Comparison of ENCODE assay signal across 8 cellular contexts in the genomic region with DNA sequence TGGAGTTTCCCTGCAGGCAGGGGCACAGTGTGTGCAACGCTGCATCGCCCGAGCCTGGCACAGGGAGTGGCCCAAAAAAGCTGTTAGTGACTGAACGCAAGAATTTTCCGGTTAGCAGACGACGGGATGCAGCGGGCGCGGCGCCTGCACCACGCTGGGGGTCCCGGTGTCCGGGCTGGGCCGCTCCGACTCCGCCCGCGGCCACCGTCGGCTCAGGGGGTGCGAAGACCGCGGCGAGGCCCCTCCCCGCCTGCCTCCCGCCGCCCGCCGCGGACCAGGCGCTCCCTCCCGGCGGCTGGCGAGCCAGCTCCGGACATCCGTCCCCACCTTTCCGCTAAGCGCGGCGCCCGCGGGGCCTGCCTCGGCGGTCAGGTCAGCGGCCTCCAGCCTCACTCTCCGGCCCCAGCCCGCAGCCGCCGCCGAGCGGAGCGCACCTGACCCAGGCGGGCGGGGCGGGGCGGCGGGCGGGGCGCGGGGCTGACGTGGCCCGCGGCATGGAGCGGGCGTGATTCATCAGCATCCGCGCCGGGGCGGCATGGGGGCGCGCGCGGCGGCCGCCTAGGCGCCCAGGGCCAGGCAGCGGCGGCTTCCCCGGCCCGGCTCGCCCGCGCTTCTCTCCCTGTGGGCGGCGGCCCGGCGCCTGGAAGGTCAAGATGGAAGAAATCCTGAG. TPM values are rescaled to one million over a fixed set of nuclear protein-coding genes. Genes with fewer than 3 reads are reported as not detected.
A peak's percentile ranks its signal among the peaks of the same experiment; 100 is the strongest.
DNase-seq lines count a peak whose midpoint lies in the region; ATAC-seq, FAIRE-seq and TF ChIP-seq lines count a peak whose summit lies in the region.

ARFGEF3 (plus strand) TSS at position 506 of the 670 bp plus-strand sequence; CDS start at position 654, 148 bp downstream.

- H3K4me3 ChIP-seq in LNCaP clone FGC (ENCODE audit: low read depth, low read length) (peak within 1 kb of the TSS; percentile 96), choroid plexus epithelial cell (ENCODE audit: low read depth, low read length) (peak within 1 kb of the TSS; percentile 49), HepG2 (replicated peaks in 1 of 3; ENCODE audit: insufficient read depth in 1 of 3, low read depth in 2 of 3, low read length in 3 of 3) (peak within 1 kb of the TSS; percentile 52 to 89 (median 62))

- no peaks in the 10 kb centered on the region for H3K36me3 ChIP-seq in HepG2 (replicated peaks in 1 of 2; ENCODE audit: control insufficient read depth in 1 of 2, insufficient read depth in 2 of 2, low read length in 2 of 2)

- peaks cover 13% of the 10 kb centered on the region for H3K4me1 Mint-ChIP-seq in activated CD4-positive, alpha-beta T cell treated with anti-CD3 and anti-CD28 coated beads for 36 hours

- H3K36me3 Mint-ChIP-seq in activated CD4-positive, alpha-beta T cell treated with anti-CD3 and anti-CD28 coated beads for 36 hours (ENCODE audit: low read depth): no peaks in the 10 kb centered on the region

- H3K27ac ChIP-seq in HepG2 (ENCODE audit: extremely low read length, insufficient read depth, low read length): no peak within 1 kb of the TSS

- H3K9me3 Mint-ChIP-seq in activated CD4-positive, alpha-beta T cell treated with anti-CD3 and anti-CD28 coated beads for 36 hours (ENCODE audit: low read depth): no peaks in the 10 kb centered on the region

- peak; percentile 82 for ATAC-seq in GM21529 (IDR thresholded peaks at IDR 0.05; ENCODE audit: unreplicated experiment)
- ATAC-seq in activated CD4-positive, alpha-beta T cell treated with anti-CD3 and anti-CD28 coated beads for 36 hours: peak; percentile 97
- peak; percentile 93 for ATAC-seq in HepG2

- no peak; a peak in 1 of 4 replicates for TF ChIP-seq POLR2A in HepG2 (IDR thresholded peaks at IDR 0.05; ENCODE audit: insufficient read depth in 1 of 2, low read depth in 2 of 2, low read length in 2 of 2)

- in situ Hi-C loops in HepG2 (cut with HindIII; ENCODE audit: extremely low pct_ligation_motif_present, low pct_unique_long_range_greater_than_20kb): no loop called here

- peaks cover 30% of the 10 kb centered on the region for H3K4me1 ChIP-seq in HepG2 (ENCODE audit: insufficient read depth, low read length)

- TF ChIP-seq CTCF in LNCaP clone FGC (IDR thresholded peaks at IDR 0.05; ENCODE audit: control insufficient read depth, extremely low read depth, insufficient read depth) (no peak), choroid plexus epithelial cell (conservative IDR thresholded peaks at IDR 0.05; ENCODE audit: low read depth, low read length) (no peak), HepG2 (CRISPR knock-in tag; IDR thresholded peaks at IDR 0.05) (no peak)

- intact Hi-C loops in activated CD4-positive, alpha-beta T cell treated with anti-CD3 and anti-CD28 coated beads for 36 hours (cut with DNase I, micrococcal nuclease): loop anchor here in 1 of 2 experiments (2.0 to 5.0 kb wide), 3 partner anchors 243 to 664 kb away; partner anchors contain the start of genes CCDC28A and HEBP2
- intact Hi-C loops in HepG2 (cut with micrococcal nuclease; ENCODE audit: unreplicated experiment): loop anchor here (5.0 kb wide), 1 partner anchor 116 kb away; no protein-coding TSS in a partner anchor

- TF ChIP-seq RAD21 in HepG2 (CRISPR knock-in tag; IDR thresholded peaks at IDR 0.05): peak; percentile 46

- peak within 1 kb of the TSS; percentile 66 for H3K4me3 Mint-ChIP-seq in activated CD4-positive, alpha-beta T cell treated with anti-CD3 and anti-CD28 coated beads for 36 hours

- TF ChIP-seq EP300 in HepG2 (IDR thresholded peaks at IDR 0.05; ENCODE audit: low read depth in 2 of 2, low read length in 2 of 2): no peak
- TF ChIP-seq EP300 in HepG2 (CRISPR knock-in tag; IDR thresholded peaks at IDR 0.05; ENCODE audit: borderline replicate concordance): no peak

- H3K27me3 ChIP-seq in HepG2 (ENCODE audit: control insufficient read depth in 1 of 2, insufficient read depth in 2 of 2, low read length in 2 of 2): peaks cover 3 to 53% of the 10 kb centered on the region in 2 experiments; a peak in 4 of 5 replicates

- no CpG with 5 or more reads among the region's 88 CpGs for WGBS in HepG2 (ENCODE audit: low lambda C conversion rate)

- H3K27ac Mint-ChIP-seq in activated CD4-positive, alpha-beta T cell treated with anti-CD3 and anti-CD28 coated beads for 36 hours: no peak within 1 kb of the TSS

- POLR2A ChIA-PET in activated CD4-positive, alpha-beta T cell treated with anti-CD3 and anti-CD28 coated beads for 36 hours (lab: Charles Lee): no interaction called here
- POLR2A ChIA-PET in HepG2 (lab: Yijun Ruan, JAX): no interaction called here

- BruUV-seq in HepG2 (replicated peaks; lab: Mats Ljungman, UMichigan): no TSS peak

- peaks cover 60% of the 10 kb centered on the region for H3K27me3 Mint-ChIP-seq in activated CD4-positive, alpha-beta T cell treated with anti-CD3 and anti-CD28 coated beads for 36 hours

- FAIRE-seq in HepG2 (lab: Jason Lieb, UNC): no peak

- CTCF ChIA-PET in activated CD4-positive, alpha-beta T cell treated with anti-CD3 and anti-CD28 coated beads for 36 hours (lab: Charles Lee): interaction anchor here (0.5 kb wide), 1 partner anchor 254 kb away, joined by 3 read pairs; no protein-coding TSS in a partner anchor
- CTCF ChIA-PET in HepG2 (lab: Yijun Ruan, JAX; ENCODE audit: low intra/inter-chr PET ratio, low total read pairs): interaction anchor here (1.5 kb wide), 1 partner anchor 117 kb away, joined by 5 read pairs; no protein-coding TSS in a partner anchor

- H4K20me1 ChIP-seq in HepG2 (ENCODE audit: insufficient read depth, low read length): no peaks in the 10 kb centered on the region

- H3K4me2 ChIP-seq in HepG2 (ENCODE audit: low read depth, low read length): peak within 1 kb of the TSS; percentile 88

- no peaks in the 10 kb centered on the region for H3K9me3 ChIP-seq in HepG2 (ENCODE audit: low read length)

- H3K79me2 ChIP-seq in HepG2 (ENCODE audit: insufficient read depth, low read length): no peaks in the 10 kb centered on the region

- H2AFZ ChIP-seq in HepG2 (ENCODE audit: low read length): no peak within 1 kb of the TSS

- peak; percentile 83 for DNase-seq in COLO668 (lab: John Stamatoyannopoulos, UW; ENCODE audit: unreplicated experiment)
- no peak for DNase-seq in LNCaP clone FGC (ENCODE audit: low read depth)
- DNase-seq in activated CD4-positive, alpha-beta T cell treated with anti-CD3 and anti-CD28 coated beads for 36 hours: peak; percentile 85
- DNase-seq in choroid plexus epithelial cell (ENCODE audit: low read depth): no peak
- DNase-seq in HepG2 (ENCODE audit: low spot score): peak; percentile 25
- peak; percentile 49 for DNase-seq in stimulated activated CD4-positive, alpha-beta T cell treated with anti-CD3 and anti-CD28 coated beads, Interleukin-2, amount 100 ng/mL, for 4 hours (ENCODE audit: low read depth)
- no peak for DNase-seq in SIG-M5 (lab: John Stamatoyannopoulos, UW)

- H3K9ac ChIP-seq in HepG2 (ENCODE audit: insufficient read depth, low read depth, low read length): peak within 1 kb of the TSS; percentile 59

TF ChIP-seq in HepG2, 621 proteins besides CTCF, POLR2A, EP300 and RAD21 (continues in another document):
- TF ChIP-seq FOXA1 (IDR thresholded peaks at IDR 0.05) (no peak), FOXA1 (CRISPR knock-in tag; IDR thresholded peaks at IDR 0.05) (0 out of 2 replicates have a peak, but pooled peaks have one; percentile 17), ZNF20 (CRISPR knock-in tag; IDR thresholded peaks at IDR 0.05) (peak; percentile 98), NKX3-1 (CRISPR knock-in tag; IDR thresholded peaks at IDR 0.05) (no peak)
- TF ChIP-seq, protein P1, sequence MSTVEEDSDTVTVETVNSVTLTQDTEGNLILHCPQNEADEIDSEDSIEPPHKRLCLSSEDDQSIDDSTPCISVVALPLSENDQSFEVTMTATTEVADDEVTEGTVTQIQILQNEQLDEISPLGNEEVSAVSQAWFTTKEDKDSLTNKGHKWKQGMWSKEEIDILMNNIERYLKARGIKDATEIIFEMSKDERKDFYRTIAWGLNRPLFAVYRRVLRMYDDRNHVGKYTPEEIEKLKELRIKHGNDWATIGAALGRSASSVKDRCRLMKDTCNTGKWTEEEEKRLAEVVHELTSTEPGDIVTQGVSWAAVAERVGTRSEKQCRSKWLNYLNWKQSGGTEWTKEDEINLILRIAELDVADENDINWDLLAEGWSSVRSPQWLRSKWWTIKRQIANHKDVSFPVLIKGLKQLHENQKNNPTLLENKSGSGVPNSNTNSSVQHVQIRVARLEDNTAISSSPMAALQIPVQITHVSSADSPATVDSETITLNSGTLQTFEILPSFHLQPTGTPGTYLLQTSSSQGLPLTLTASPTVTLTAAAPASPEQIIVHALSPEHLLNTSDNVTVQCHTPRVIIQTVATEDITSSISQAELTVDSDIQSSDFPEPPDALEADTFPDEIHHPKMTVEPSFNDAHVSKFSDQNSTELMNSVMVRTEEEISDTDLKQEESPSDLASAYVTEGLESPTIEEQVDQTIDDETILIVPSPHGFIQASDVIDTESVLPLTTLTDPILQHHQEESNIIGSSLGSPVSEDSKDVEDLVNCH (CRISPR knock-in tag; IDR thresholded peaks at IDR 0.05): no peak

RNA-seq across cellular contexts. Expression of gene ARFGEF3, which starts in this region (rescaled TPM):
- 1 to 10 TPM; 1.6 to 1.7 TPM for total RNA-seq in activated CD4-positive, alpha-beta T cell treated with anti-CD3 and anti-CD28 coated beads for 36 hours
- total RNA-seq in HepG2 (2016; rRNA removed; fragmentation: Illumina TruSeq; extraction: Trizol): 0.60 and 0.97 TPM in 2 replicates
- 0.09 and 0.10 TPM in 2 replicates for total RNA-seq in HepG2 (2016; cell fraction: cytosol; rRNA removed; fragmentation: Illumina TruSeq; extraction: Trizol; ENCODE audit: low read depth)
- total RNA-seq in HepG2 (2016; cell fraction: insoluble cytoplasmic fraction; rRNA removed; fragmentation: Illumina TruSeq; extraction: Trizol): 0.65 and 0.98 TPM in 2 replicates
- 0.31 and 0.34 TPM in 2 replicates for total RNA-seq in HepG2 (2016; cell fraction: membrane; rRNA removed; fragmentation: Illumina TruSeq; extraction: Trizol)
- total RNA-seq in HepG2 (2016; cell fraction: nucleus; rRNA removed; fragmentation: Illumina TruSeq; extraction: Trizol): 0.88 and 0.96 TPM in 2 replicates
- 2.6 and 2.9 TPM in 2 replicates for polyA plus RNA-seq in HepG2 (2011; rRNA removed)
- 1.4 and 2.1 TPM in 2 replicates for polyA plus RNA-seq in HepG2 (2011; cell fraction: cytosol; rRNA removed)
- 3.8 and 4.4 TPM in 2 replicates for polyA plus RNA-seq in HepG2 (2011; cell fraction: nucleus; rRNA removed)
- 5.5 and 6.4 TPM in 2 replicates for polyA plus RNA-seq in HepG2 (2012)
- polyA plus RNA-seq in HepG2 (2016; cell fraction: cytosol; fragmentation: Illumina TruSeq; extraction: Trizol; ENCODE audit: low read depth): 0.01 and 0.02 TPM in 2 replicates
- polyA plus RNA-seq in HepG2 (2016; cell fraction: insoluble cytoplasmic fraction; fragmentation: Illumina TruSeq; extraction: Trizol; ENCODE audit: low read depth): 0.49 and 0.60 TPM in 2 replicates
- polyA plus RNA-seq in HepG2 (2016; cell fraction: membrane; fragmentation: Illumina TruSeq; extraction: Trizol; ENCODE audit: low read depth): 0.03 and 0.08 TPM in 2 replicates
- polyA plus RNA-seq in HepG2 (2016; cell fraction: nucleus; fragmentation: Illumina TruSeq; extraction: Trizol; ENCODE audit: insufficient read depth, low read depth): 0.84 and 0.97 TPM in 2 replicates
- polyA minus RNA-seq in HepG2 (2011; rRNA and poly(A)+ RNA removed; ENCODE audit: low replicate concordance): 2.5 and 9.3 TPM in 2 replicates
- polyA minus RNA-seq in HepG2 (2011; cell fraction: cytosol; rRNA and poly(A)+ RNA removed): 5.9 and 7.9 TPM in 2 replicates
- polyA minus RNA-seq in HepG2 (2011; cell fraction: nucleus; rRNA and poly(A)+ RNA removed): 8.0 and 9.9 TPM in 2 replicates

Comparison
In these comparisons a context has a peak if more than half of its experiments do, and no peak if none do; other contexts are left out.
1. DNase-seq: peak in COLO668 (single experiment), activated CD4-positive, alpha-beta T cell treated with anti-CD3 and anti-CD28 coated beads for 36 hours (single experiment), HepG2 (single experiment) and stimulated activated CD4-positive, alpha-beta T cell treated with anti-CD3 and anti-CD28 coated beads, Interleukin-2, amount 100 ng/mL, for 4 hours (single experiment); none in LNCaP clone FGC (single experiment), choroid plexus epithelial cell (single experiment) and SIG-M5 (single experiment).
2. Peak in every context shown above with its lines, with median percentiles within 50 percentile points of each other: ATAC-seq and H3K4me3 ChIP-seq.